In the genomic region with DNA sequence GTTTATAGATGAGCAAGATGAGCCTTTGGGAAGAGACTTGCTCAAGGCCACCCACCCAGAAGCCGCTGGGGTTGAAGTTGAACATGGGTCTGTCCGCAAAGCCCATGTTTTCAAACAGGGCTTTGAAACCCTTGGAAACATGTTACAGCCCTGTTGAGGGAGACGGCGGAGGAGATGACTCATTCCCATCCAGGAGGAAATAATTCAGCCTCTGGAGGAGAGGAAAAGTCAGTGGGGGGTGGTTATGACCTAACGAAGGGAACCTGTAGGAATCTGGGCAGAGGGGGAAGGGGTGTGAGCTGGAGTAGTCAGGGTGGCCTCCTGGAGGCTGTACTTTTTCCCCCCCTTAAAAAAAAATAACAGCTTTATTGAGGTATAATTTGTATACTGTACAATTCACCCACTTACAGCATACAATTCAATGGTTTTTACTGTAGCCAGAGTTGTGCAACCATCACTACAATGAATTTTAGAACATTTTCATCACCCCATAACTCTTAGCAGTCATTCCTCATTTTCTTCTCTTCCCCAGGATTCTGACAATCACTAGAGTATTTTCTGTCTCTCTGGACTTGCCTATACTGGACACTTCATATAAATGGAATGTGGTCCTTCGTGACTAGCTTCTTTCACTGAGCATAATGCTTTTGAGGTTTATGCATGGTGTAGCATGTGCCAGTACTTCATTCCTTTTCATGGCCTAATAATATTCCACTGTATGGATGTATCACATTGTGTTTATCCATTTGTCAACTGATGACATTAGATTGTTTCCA, we compare ENCODE assay signal across 1 cellular context.
TF ChIP-seq lines count a peak whose summit lies in the region.

No MANE protein-coding gene starts in this region.

TF ChIP-seq in GM23338, 12 proteins besides CTCF, POLR2A, EP300 and RAD21:
- TF ChIP-seq CREB1 (CRISPR knock-in tag; IDR thresholded peaks at IDR 0.05; ENCODE audit: low read depth) = no peak
- TF ChIP-seq POLR2AphosphoS5 (IDR thresholded peaks at IDR 0.05; ENCODE audit: low read depth) = no peak
- no peak for TF ChIP-seq ZNF331 (CRISPR knock-in tag; IDR thresholded peaks at IDR 0.05; ENCODE audit: low read depth)
- TF ChIP-seq STAT1 (IDR thresholded peaks at IDR 0.05; ENCODE audit: unreplicated experiment) = no peak
- no peak for TF ChIP-seq EZH2phosphoT487 (IDR thresholded peaks at IDR 0.05; ENCODE audit: unreplicated experiment)
- TF ChIP-seq NANOG (IDR thresholded peaks at IDR 0.05; ENCODE audit: borderline replicate concordance) = no peak
- TF ChIP-seq, protein P1, sequence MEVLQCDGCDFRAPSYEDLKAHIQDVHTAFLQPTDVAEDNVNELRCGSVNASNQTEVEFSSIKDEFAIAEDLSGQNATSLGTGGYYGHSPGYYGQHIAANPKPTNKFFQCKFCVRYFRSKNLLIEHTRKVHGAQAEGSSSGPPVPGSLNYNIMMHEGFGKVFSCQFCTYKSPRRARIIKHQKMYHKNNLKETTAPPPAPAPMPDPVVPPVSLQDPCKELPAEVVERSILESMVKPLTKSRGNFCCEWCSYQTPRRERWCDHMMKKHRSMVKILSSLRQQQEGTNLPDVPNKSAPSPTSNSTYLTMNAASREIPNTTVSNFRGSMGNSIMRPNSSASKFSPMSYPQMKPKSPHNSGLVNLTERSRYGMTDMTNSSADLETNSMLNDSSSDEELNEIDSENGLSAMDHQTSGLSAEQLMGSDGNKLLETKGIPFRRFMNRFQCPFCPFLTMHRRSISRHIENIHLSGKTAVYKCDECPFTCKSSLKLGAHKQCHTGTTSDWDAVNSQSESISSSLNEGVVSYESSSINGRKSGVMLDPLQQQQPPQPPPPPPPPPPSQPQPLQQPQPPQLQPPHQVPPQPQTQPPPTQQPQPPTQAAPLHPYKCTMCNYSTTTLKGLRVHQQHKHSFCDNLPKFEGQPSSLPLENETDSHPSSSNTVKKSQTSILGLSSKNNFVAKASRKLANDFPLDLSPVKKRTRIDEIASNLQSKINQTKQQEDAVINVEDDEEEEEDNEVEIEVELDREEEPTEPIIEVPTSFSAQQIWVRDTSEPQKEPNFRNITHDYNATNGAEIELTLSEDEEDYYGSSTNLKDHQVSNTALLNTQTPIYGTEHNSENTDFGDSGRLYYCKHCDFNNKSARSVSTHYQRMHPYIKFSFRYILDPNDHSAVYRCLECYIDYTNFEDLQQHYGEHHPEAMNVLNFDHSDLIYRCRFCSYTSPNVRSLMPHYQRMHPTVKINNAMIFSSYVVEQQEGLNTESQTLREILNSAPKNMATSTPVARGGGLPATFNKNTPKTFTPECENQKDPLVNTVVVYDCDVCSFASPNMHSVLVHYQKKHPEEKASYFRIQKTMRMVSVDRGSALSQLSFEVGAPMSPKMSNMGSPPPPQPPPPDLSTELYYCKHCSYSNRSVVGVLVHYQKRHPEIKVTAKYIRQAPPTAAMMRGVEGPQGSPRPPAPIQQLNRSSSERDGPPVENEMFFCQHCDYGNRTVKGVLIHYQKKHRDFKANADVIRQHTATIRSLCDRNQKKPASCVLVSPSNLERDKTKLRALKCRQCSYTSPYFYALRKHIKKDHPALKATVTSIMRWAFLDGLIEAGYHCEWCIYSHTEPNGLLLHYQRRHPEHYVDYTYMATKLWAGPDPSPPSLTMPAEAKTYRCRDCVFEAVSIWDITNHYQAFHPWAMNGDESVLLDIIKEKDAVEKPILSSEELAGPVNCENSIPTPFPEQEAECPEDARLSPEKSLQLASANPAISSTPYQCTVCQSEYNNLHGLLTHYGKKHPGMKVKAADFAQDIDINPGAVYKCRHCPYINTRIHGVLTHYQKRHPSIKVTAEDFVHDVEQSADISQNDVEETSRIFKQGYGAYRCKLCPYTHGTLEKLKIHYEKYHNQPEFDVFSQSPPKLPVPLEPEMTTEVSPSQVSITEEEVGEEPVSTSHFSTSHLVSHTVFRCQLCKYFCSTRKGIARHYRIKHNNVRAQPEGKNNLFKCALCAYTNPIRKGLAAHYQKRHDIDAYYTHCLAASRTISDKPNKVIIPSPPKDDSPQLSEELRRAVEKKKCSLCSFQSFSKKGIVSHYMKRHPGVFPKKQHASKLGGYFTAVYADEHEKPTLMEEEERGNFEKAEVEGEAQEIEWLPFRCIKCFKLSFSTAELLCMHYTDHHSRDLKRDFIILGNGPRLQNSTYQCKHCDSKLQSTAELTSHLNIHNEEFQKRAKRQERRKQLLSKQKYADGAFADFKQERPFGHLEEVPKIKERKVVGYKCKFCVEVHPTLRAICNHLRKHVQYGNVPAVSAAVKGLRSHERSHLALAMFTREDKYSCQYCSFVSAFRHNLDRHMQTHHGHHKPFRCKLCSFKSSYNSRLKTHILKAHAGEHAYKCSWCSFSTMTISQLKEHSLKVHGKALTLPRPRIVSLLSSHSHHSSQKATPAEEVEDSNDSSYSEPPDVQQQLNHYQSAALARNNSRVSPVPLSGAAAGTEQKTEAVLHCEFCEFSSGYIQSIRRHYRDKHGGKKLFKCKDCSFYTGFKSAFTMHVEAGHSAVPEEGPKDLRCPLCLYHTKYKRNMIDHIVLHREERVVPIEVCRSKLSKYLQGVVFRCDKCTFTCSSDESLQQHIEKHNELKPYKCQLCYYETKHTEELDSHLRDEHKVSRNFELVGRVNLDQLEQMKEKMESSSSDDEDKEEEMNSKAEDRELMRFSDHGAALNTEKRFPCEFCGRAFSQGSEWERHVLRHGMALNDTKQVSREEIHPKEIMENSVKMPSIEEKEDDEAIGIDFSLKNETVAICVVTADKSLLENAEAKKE (CRISPR knock-in tag; IDR thresholded peaks at IDR 0.05) = no peak
- TF ChIP-seq ZNF114 (CRISPR knock-in tag; IDR thresholded peaks at IDR 0.05) = no peak
- no peak for TF ChIP-seq JUNB (IDR thresholded peaks at IDR 0.05; ENCODE audit: unreplicated experiment)
- TF ChIP-seq, protein P2, sequence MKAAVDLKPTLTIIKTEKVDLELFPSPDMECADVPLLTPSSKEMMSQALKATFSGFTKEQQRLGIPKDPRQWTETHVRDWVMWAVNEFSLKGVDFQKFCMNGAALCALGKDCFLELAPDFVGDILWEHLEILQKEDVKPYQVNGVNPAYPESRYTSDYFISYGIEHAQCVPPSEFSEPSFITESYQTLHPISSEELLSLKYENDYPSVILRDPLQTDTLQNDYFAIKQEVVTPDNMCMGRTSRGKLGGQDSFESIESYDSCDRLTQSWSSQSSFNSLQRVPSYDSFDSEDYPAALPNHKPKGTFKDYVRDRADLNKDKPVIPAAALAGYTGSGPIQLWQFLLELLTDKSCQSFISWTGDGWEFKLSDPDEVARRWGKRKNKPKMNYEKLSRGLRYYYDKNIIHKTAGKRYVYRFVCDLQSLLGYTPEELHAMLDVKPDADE (IDR thresholded peaks at IDR 0.05) = no peak
- TF ChIP-seq, protein P3, sequence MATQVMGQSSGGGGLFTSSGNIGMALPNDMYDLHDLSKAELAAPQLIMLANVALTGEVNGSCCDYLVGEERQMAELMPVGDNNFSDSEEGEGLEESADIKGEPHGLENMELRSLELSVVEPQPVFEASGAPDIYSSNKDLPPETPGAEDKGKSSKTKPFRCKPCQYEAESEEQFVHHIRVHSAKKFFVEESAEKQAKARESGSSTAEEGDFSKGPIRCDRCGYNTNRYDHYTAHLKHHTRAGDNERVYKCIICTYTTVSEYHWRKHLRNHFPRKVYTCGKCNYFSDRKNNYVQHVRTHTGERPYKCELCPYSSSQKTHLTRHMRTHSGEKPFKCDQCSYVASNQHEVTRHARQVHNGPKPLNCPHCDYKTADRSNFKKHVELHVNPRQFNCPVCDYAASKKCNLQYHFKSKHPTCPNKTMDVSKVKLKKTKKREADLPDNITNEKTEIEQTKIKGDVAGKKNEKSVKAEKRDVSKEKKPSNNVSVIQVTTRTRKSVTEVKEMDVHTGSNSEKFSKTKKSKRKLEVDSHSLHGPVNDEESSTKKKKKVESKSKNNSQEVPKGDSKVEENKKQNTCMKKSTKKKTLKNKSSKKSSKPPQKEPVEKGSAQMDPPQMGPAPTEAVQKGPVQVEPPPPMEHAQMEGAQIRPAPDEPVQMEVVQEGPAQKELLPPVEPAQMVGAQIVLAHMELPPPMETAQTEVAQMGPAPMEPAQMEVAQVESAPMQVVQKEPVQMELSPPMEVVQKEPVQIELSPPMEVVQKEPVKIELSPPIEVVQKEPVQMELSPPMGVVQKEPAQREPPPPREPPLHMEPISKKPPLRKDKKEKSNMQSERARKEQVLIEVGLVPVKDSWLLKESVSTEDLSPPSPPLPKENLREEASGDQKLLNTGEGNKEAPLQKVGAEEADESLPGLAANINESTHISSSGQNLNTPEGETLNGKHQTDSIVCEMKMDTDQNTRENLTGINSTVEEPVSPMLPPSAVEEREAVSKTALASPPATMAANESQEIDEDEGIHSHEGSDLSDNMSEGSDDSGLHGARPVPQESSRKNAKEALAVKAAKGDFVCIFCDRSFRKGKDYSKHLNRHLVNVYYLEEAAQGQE (IDR thresholded peaks at IDR 0.05; ENCODE audit: unreplicated experiment) = no peak
